ENCODE assay signal across 29 cellular contexts in genomic region chr11:108131993-108132392, GRCh38. TPM values are rescaled to one million over a fixed set of nuclear protein-coding genes. Genes with fewer than 3 reads are reported as not detected.
DNase-seq lines count a peak whose midpoint lies in the region; ATAC-seq and TF ChIP-seq lines count a peak whose summit lies in the region.
"Had no signal": no experiment of that assay in that cellular context is flagged by ENCODE, and none has a peak within 500 bp of the region (broad histone marks: within the 10 kb centered on the region; RNA-seq: fewer than 3 reads in every experiment).

No MANE protein-coding gene starts in this region.

- CTCF ChIA-PET in activated CD4-positive, alpha-beta T cell treated with anti-CD3 and anti-CD28 coated beads for 36 hours (lab: Charles Lee), result no interaction called here

- peak overlapping the region; percentile 66 for H3K27ac Mint-ChIP-seq in activated CD4-positive, alpha-beta T cell treated with anti-CD3 and anti-CD28 coated beads for 36 hours
- H3K27ac Mint-ChIP-seq in activated T-helper 17 cell treated with anti-CD3 and anti-CD28 coated beads, Interleukin-2, amount 50 U/mL, for 72 hours, result peak overlapping the region; percentile 62
- H3K27ac Mint-ChIP-seq in stimulated activated effector memory CD8-positive, alpha-beta T cell treated with anti-CD3 and anti-CD28 coated beads, Interleukin-12 subunit alpha, Interleukin-12 subunit beta, amount 100 ng/mL, for 72 hours, result peak overlapping the region; percentile 45
- H3K27ac Mint-ChIP-seq: activated CD4-positive, alpha-beta T cell treated with anti-CD3 and anti-CD28 coated beads, Interleukin-2, amount 10 ng/mL, durations not matched to agents 24 days and 14 days had no signal

- H3K4me1 Mint-ChIP-seq in activated CD4-positive, alpha-beta T cell treated with anti-CD3 and anti-CD28 coated beads for 36 hours, result peaks cover 17% of the 10 kb centered on the region
- H3K4me1 Mint-ChIP-seq in activated T-helper 17 cell treated with anti-CD3 and anti-CD28 coated beads, Interleukin-2, amount 50 U/mL, for 72 hours, result peaks cover 5% of the 10 kb centered on the region
- peaks cover 8% of the 10 kb centered on the region for H3K4me1 Mint-ChIP-seq in stimulated activated effector memory CD8-positive, alpha-beta T cell treated with anti-CD3 and anti-CD28 coated beads, Interleukin-12 subunit alpha, Interleukin-12 subunit beta, amount 100 ng/mL, for 72 hours

- no peak for DNase-seq in activated CD4-positive, alpha-beta T cell treated with anti-CD3 and anti-CD28 coated beads for 36 hours
- DNase-seq in activated CD4-positive, alpha-beta T cell treated with anti-CD3 and anti-CD28 coated beads for 48 hours, result no peak
- peak; percentile 3 for DNase-seq in fibroblast of villous mesenchyme (ENCODE audit: low read depth)
- no peak for DNase-seq in stimulated activated effector memory CD8-positive, alpha-beta T cell treated with anti-CD3 and anti-CD28 coated beads, Interleukin-12 subunit alpha, Interleukin-12 subunit beta, amount 100 ng/mL, for 72 hours (ENCODE audit: low spot score in 2 of 2)
- no peak for DNase-seq in HK-2 (ENCODE audit: unreplicated experiment)
- no peak for DNase-seq in NCI-H1417 (lab: John Stamatoyannopoulos, UW)
- DNase-seq in DMS79 treated with DMSO at 0.1 percent for 48 hours (lab: John Stamatoyannopoulos, UW), result no peak
- DNase-seq: 8988T; activated CD4-positive, alpha-beta T cell treated with anti-CD3 and anti-CD28 coated beads, Interleukin-2, amount 10 ng/mL, durations not matched to agents 24 days and 14 days; activated gamma-delta T cell; anterior cingulate cortex; Calu3; central memory CD4-positive, alpha-beta T cell; glutamatergic neuron; GOT3; MM.1S; NCI-H187; NCI-H226; NCI-H774; OCI-M1; Right ventricle myocardium superior; stimulated activated CD4-positive, alpha-beta T cell treated with anti-CD3 and anti-CD28 coated beads, Interleukin-4, amount 100 ng/mL, for 24 hours; stimulated activated naive CD8-positive, alpha-beta T cell treated with anti-CD3 and anti-CD28 coated beads, Interleukin-15, amount 100 ng/mL, for 72 hours had no signal

- H3K9me3 Mint-ChIP-seq in activated CD4-positive, alpha-beta T cell treated with anti-CD3 and anti-CD28 coated beads for 36 hours (ENCODE audit: low read depth), result no peaks in the 10 kb centered on the region
- no peaks in the 10 kb centered on the region for H3K9me3 Mint-ChIP-seq in activated T-helper 17 cell treated with anti-CD3 and anti-CD28 coated beads, Interleukin-2, amount 50 U/mL, for 72 hours
- H3K9me3 Mint-ChIP-seq in stimulated activated effector memory CD8-positive, alpha-beta T cell treated with anti-CD3 and anti-CD28 coated beads, Interleukin-12 subunit alpha, Interleukin-12 subunit beta, amount 100 ng/mL, for 72 hours, result no peaks in the 10 kb centered on the region
- H3K9me3 Mint-ChIP-seq: activated CD4-positive, alpha-beta T cell treated with anti-CD3 and anti-CD28 coated beads, Interleukin-2, amount 10 ng/mL, durations not matched to agents 24 days and 14 days; stimulated activated naive CD8-positive, alpha-beta T cell treated with anti-CD3 and anti-CD28 coated beads, Interleukin-15, amount 100 ng/mL, for 72 hours had no signal

- no peak for TF ChIP-seq CTCF in fibroblast of villous mesenchyme (IDR thresholded peaks at IDR 0.05; ENCODE audit: insufficient read depth, low read depth, low read length)

- no peak for ATAC-seq in activated CD4-positive, alpha-beta T cell treated with anti-CD3 and anti-CD28 coated beads for 36 hours
- no peak for ATAC-seq in activated T-helper 17 cell treated with anti-CD3 and anti-CD28 coated beads, Interleukin-2, amount 50 U/mL, for 72 hours (replicated peaks)
- ATAC-seq in stimulated activated effector memory CD8-positive, alpha-beta T cell treated with anti-CD3 and anti-CD28 coated beads, Interleukin-12 subunit alpha, Interleukin-12 subunit beta, amount 100 ng/mL, for 72 hours, result no peak
- ATAC-seq: esophagus mucosa; GM12878; K562; stimulated activated naive CD8-positive, alpha-beta T cell treated with anti-CD3 and anti-CD28 coated beads, Interleukin-15, amount 100 ng/mL, for 72 hours had no signal

- H3K4me3 ChIP-seq in fibroblast of villous mesenchyme (ENCODE audit: low read depth, low read length), result no peak overlapping the region
- H3K4me3 ChIP-seq: GM12878, K562, prostate gland, smooth muscle cell had no signal

- H3K27me3 Mint-ChIP-seq in activated CD4-positive, alpha-beta T cell treated with anti-CD3 and anti-CD28 coated beads for 36 hours, result no peaks in the 10 kb centered on the region
- no peaks in the 10 kb centered on the region for H3K27me3 Mint-ChIP-seq in activated T-helper 17 cell treated with anti-CD3 and anti-CD28 coated beads, Interleukin-2, amount 50 U/mL, for 72 hours
- H3K27me3 Mint-ChIP-seq: activated CD4-positive, alpha-beta T cell treated with anti-CD3 and anti-CD28 coated beads, Interleukin-2, amount 10 ng/mL, durations not matched to agents 24 days and 14 days; stimulated activated naive CD8-positive, alpha-beta T cell treated with anti-CD3 and anti-CD28 coated beads, Interleukin-15, amount 100 ng/mL, for 72 hours had no signal

- intact Hi-C loops in activated CD4-positive, alpha-beta T cell treated with anti-CD3 and anti-CD28 coated beads for 36 hours (cut with DNase I, micrococcal nuclease), result no loop called here

- POLR2A ChIA-PET in activated CD4-positive, alpha-beta T cell treated with anti-CD3 and anti-CD28 coated beads for 36 hours (lab: Charles Lee), result no interaction called here

- H3K36me3 Mint-ChIP-seq in activated CD4-positive, alpha-beta T cell treated with anti-CD3 and anti-CD28 coated beads for 36 hours (ENCODE audit: low read depth), result peaks cover 37% of the 10 kb centered on the region
- peaks cover 87% of the 10 kb centered on the region for H3K36me3 Mint-ChIP-seq in activated T-helper 17 cell treated with anti-CD3 and anti-CD28 coated beads, Interleukin-2, amount 50 U/mL, for 72 hours (ENCODE audit: low read depth)
- H3K36me3 Mint-ChIP-seq in stimulated activated effector memory CD8-positive, alpha-beta T cell treated with anti-CD3 and anti-CD28 coated beads, Interleukin-12 subunit alpha, Interleukin-12 subunit beta, amount 100 ng/mL, for 72 hours, result peaks cover 36% of the 10 kb centered on the region

- no peak overlapping the region for H3K4me3 Mint-ChIP-seq in activated CD4-positive, alpha-beta T cell treated with anti-CD3 and anti-CD28 coated beads for 36 hours
- H3K4me3 Mint-ChIP-seq in activated T-helper 17 cell treated with anti-CD3 and anti-CD28 coated beads, Interleukin-2, amount 50 U/mL, for 72 hours, result no peak overlapping the region
- no peak overlapping the region for H3K4me3 Mint-ChIP-seq in stimulated activated effector memory CD8-positive, alpha-beta T cell treated with anti-CD3 and anti-CD28 coated beads, Interleukin-12 subunit alpha, Interleukin-12 subunit beta, amount 100 ng/mL, for 72 hours
- H3K4me3 Mint-ChIP-seq: activated CD4-positive, alpha-beta T cell treated with anti-CD3 and anti-CD28 coated beads, Interleukin-2, amount 10 ng/mL, durations not matched to agents 24 days and 14 days; stimulated activated naive CD8-positive, alpha-beta T cell treated with anti-CD3 and anti-CD28 coated beads, Interleukin-15, amount 100 ng/mL, for 72 hours had no signal

RNA-seq across cellular contexts. Expression of gene ACAT1, which starts 10.6 kb away (rescaled TPM):
- total RNA-seq in activated CD4-positive, alpha-beta T cell treated with anti-CD3 and anti-CD28 coated beads for 36 hours, result 10 to 100 TPM; 59.0 to 67.0 TPM
- 100 to 1,000 TPM in 1 of 2 donors, 10 to 100 TPM in 1; 71.9 to 118 TPM for total RNA-seq in activated T-helper 17 cell treated with anti-CD3 and anti-CD28 coated beads, Interleukin-2, amount 50 U/mL, for 72 hours
- total RNA-seq in fibroblast of villous mesenchyme, result 70.2 and 75.1 TPM in 2 replicates
